Comparison of ENCODE assay signal across 13 cellular contexts in the genomic region with DNA sequence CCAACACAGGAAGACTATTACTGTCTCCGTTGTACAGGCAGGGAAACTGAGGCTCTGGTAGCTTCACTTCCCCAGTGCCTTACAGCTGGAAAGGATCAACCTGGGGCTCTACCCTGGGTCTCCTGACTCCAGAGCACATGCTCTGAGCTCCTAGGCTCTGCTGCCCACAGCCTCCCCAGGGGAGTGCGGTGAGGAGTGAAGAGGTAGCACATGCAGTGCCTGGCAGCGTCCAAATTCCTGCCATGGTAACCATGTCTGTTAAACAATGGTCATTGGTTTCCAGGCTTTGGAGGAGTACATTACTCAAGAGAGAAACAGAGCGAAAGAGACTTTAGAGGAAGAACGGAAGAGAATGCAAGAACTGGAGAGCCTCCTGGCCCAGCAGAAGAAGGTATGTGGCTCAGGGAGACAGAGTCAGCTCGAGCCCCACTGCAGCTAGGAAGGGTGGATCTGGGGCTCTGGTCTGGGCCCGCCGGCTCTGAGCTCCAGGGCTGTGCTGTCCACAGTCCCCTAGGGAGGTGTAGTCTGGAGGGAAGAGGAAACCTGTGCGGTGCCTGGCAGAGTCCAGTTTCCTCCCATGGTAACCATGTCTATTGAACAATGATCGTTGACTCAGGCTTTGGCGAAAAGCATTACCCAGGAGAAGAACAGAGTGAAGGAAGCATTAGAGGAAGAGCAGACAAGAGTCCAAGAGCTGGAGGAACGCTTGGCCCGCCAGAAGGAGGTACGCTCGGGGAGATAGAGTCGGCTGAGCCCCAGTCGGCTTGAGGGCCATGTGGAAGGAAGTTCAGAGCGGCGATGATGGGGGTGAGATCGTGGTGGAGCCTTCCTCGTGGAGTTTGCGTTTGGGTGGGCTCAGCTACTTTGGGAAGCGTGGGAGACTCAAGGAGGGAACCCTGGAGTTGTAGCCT.
DNase-seq lines count a peak whose midpoint lies in the region; ATAC-seq and TF ChIP-seq lines count a peak whose summit lies in the region.
"Had no signal": no experiment of that assay in that cellular context is flagged by ENCODE, and none has a peak within 500 bp of the region (broad histone marks: within the 10 kb centered on the region; RNA-seq: fewer than 3 reads in every experiment).

No MANE protein-coding gene starts in this region.

- H3K27me3 ChIP-seq in BLaER1 (no peaks in the 10 kb centered on the region; the same call in 1 of the 2 replicates), right cardiac atrium (ENCODE audit: control insufficient read depth, insufficient read depth) (no peaks in the 10 kb centered on the region)

- H3K27ac ChIP-seq in BLaER1 (no peak overlapping the region), right cardiac atrium (ENCODE audit: low read length) (no peak overlapping the region)
- H3K27ac ChIP-seq: C4-2B had no signal

- no peak overlapping the region for H3K27ac Mint-ChIP-seq in progenitor cell of endocrine pancreas
- H3K27ac Mint-ChIP-seq: activated naive CD8-positive, alpha-beta T cell had no signal

- peaks cover 2% of the 10 kb centered on the region for H3K4me1 Mint-ChIP-seq in progenitor cell of endocrine pancreas (ENCODE audit: low read depth)

- H3K4me3 ChIP-seq in BLaER1 (peak overlapping the region; percentile 22), right cardiac atrium (ENCODE audit: low read length) (no peak overlapping the region)

- no peaks in the 10 kb centered on the region for H3K9me3 ChIP-seq in BLaER1
- H3K9me3 ChIP-seq in right cardiac atrium (ENCODE audit: control insufficient read depth, low read length) = no peaks in the 10 kb centered on the region

- H3K36me3 Mint-ChIP-seq in progenitor cell of endocrine pancreas (ENCODE audit: insufficient read depth) = no peaks in the 10 kb centered on the region
- H3K36me3 Mint-ChIP-seq: activated naive CD8-positive, alpha-beta T cell had no signal

- no peak for TF ChIP-seq CTCF in progenitor cell of endocrine pancreas (IDR thresholded peaks at IDR 0.05; ENCODE audit: unreplicated experiment)

- H3K4me2 ChIP-seq in BLaER1 = peak overlapping the region; percentile 90

- peaks cover 11% of the 10 kb centered on the region for H3K27me3 Mint-ChIP-seq in progenitor cell of endocrine pancreas

- no peaks in the 10 kb centered on the region for H4K20me1 ChIP-seq in BLaER1

- ATAC-seq in right cardiac atrium = peak; percentile 60 to 65

- no peaks in the 10 kb centered on the region for H3K36me3 ChIP-seq in BLaER1

- no peak overlapping the region for H3K4me3 Mint-ChIP-seq in progenitor cell of endocrine pancreas (ENCODE audit: low read depth)

- no peak overlapping the region for H3K9ac ChIP-seq in BLaER1

- H3K4me1 ChIP-seq in BLaER1 (peaks cover 46% of the 10 kb centered on the region), right cardiac atrium (ENCODE audit: control insufficient read depth, insufficient read depth, low read length) (peaks cover 10% of the 10 kb centered on the region)

- 83% methylated on average over 23 of the region's 23 CpGs for WGBS in right cardiac atrium

- intact Hi-C loops in right cardiac atrium (cut with DNase I) = no loop called here

- peak; percentile 82 for DNase-seq in DMS153 (lab: John Stamatoyannopoulos, UW)
- peak; percentile 24 for DNase-seq in UCSD-AML1 (lab: John Stamatoyannopoulos, UW; ENCODE audit: unreplicated experiment)
- no peak for DNase-seq in right cardiac atrium
- DNase-seq in progenitor cell of endocrine pancreas (ENCODE audit: low spot score, unreplicated experiment) = no peak
- no peak for DNase-seq in NCI-H2029 (lab: John Stamatoyannopoulos, UW)
- DNase-seq in NCI-H345 treated with DMSO at 0.1 percent for 48 hours (lab: John Stamatoyannopoulos, UW; ENCODE audit: unreplicated experiment) = no peak
- no peak for DNase-seq in NCI-H2171 (lab: John Stamatoyannopoulos, UW)
- DNase-seq: NCI-H1436; NK-92 treated with Interleukin-12 subunit alpha and Interleukin-12 subunit beta, amount 100 ng/mL, for 24 hours; SW 1271 had no signal

- H3K9me3 Mint-ChIP-seq in progenitor cell of endocrine pancreas (ENCODE audit: low read depth) = no peaks in the 10 kb centered on the region

Comparison
In these comparisons a context has a peak if more than half of its experiments do, and no peak if none do; other contexts are left out.
1. DNase-seq: peak in DMS153 (single experiment) and UCSD-AML1 (single experiment); none in right cardiac atrium (0 of 3), progenitor cell of endocrine pancreas (single experiment), NCI-H2029 (single experiment), NCI-H345 treated with DMSO at 0.1 percent for 48 hours (single experiment) and NCI-H2171 (single experiment).